In the genomic region with DNA sequence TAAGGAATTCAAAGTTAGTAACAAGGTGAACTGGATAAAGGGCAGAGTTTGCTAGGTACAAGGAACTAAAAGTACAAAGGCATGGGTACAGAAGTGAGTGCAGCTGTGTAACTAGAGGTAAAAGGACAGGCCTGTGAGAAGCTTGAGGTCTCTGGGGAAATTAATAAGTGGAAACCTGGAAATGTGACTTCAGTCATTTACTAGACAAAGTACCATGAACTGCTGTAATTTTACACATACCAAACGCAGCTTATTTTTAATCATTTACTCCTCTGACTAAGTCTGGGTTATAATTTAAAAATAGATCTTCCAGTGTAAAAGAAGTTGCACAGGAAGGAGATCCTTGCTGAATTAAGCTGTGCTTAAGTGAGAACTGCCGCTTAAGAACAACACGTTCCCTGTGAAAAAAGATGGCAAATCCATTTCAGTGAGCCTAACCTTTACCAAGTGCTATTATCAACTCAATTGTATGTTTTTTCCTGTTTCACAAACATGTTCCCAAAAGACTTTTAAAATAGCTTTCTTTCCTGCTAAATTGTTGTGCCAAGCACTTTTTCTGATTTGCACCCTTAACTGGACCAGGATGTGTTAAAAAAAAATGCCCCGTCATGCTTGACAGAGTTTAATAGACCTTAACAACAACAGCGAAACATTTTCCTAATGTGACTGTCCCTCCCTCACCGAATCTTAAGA, we compare ENCODE assay signal across 10 cellular contexts. TPM values are rescaled to one million over a fixed set of nuclear protein-coding genes. Genes with fewer than 3 reads are reported as not detected.
DNase-seq lines count a peak whose midpoint lies in the region; ATAC-seq, FAIRE-seq and TF ChIP-seq lines count a peak whose summit lies in the region.
"Had no signal": no experiment of that assay in that cellular context is flagged by ENCODE, and none has a peak within 500 bp of the region (broad histone marks: within the 10 kb centered on the region; RNA-seq: fewer than 3 reads in every experiment).

No MANE protein-coding gene starts in this region.

- TF ChIP-seq CTCF in fibroblast of mammary gland (conservative IDR thresholded peaks at IDR 0.05; ENCODE audit: control insufficient read depth, insufficient read depth, low read depth, low read length): no peak
- TF ChIP-seq CTCF in pancreas (IDR thresholded peaks at IDR 0.05): no peak
- TF ChIP-seq CTCF in GM10266 (IDR thresholded peaks at IDR 0.05; ENCODE audit: control insufficient read depth, insufficient read depth, low read depth, missing control alignments): no peak

- no peaks in the 10 kb centered on the region for H3K27me3 ChIP-seq in pancreas

- H3K36me3 ChIP-seq in pancreas: no peaks in the 10 kb centered on the region

- ATAC-seq in HG03354 (IDR thresholded peaks at IDR 0.05; ENCODE audit: poor library complexity, severe bottlenecking, unreplicated experiment) (peak; percentile 80), pancreas (peak; percentile 48 to 68 (median 54)), HG02870 (IDR thresholded peaks at IDR 0.05; ENCODE audit: unreplicated experiment) (no peak), HG03280 (IDR thresholded peaks at IDR 0.05; ENCODE audit: unreplicated experiment) (no peak)
- ATAC-seq: T-cell had no signal

- intact Hi-C loops in pancreas (cut with DNase I): no loop called here

- 27 to 39% methylated on average over 6 of the region's 6 CpGs for WGBS in pancreas, 2 donors

- H3K9me3 ChIP-seq in pancreas: no peaks in the 10 kb centered on the region

- no peaks in the 10 kb centered on the region for H3K4me1 ChIP-seq in pancreas

- H3K4me3 ChIP-seq in fibroblast of mammary gland (ENCODE audit: control insufficient read depth, low read depth, low read length) (no peak overlapping the region), pancreas (no peak overlapping the region)

- FAIRE-seq in GM12891 (lab: Jason Lieb, UNC): peak; percentile 26
- FAIRE-seq in pancreas (lab: Jason Lieb, UNC): no peak

- no peak for DNase-seq in GM12891 (ENCODE audit: insufficient read length, low spot score)
- DNase-seq in fibroblast of mammary gland (ENCODE audit: low read depth): peak; percentile 55
- DNase-seq in pancreas: no peak
- no peak for DNase-seq in NCI-H524 (lab: John Stamatoyannopoulos, UW)
- no peak for DNase-seq in GM10266 (ENCODE audit: extremely low spot score)
- DNase-seq: NCI-H510A treated with DMSO at 0.1 percent for 48 hours, T-cell had no signal

- TF ChIP-seq POLR2A in GM12891 (IDR thresholded peaks at IDR 0.05; ENCODE audit: low read depth, low read length): no peak

- peak overlapping the region in 1 of 4 donors; percentile 45 for H3K27ac ChIP-seq in pancreas

TF ChIP-seq in GM12891, 5 proteins besides CTCF, POLR2A, EP300 and RAD21:
- no peak for TF ChIP-seq SPI1 (IDR thresholded peaks at IDR 0.05; ENCODE audit: low read depth, low read length)
- TF ChIP-seq PAX5 (IDR thresholded peaks at IDR 0.05; ENCODE audit: insufficient read depth, low read length, severe bottlenecking): peak; percentile 67

RNA-seq across cellular contexts. Expression of gene CALCRL, which starts 44.3 kb away (rescaled TPM):
- 0.53 TPM for polyA plus RNA-seq in GM12891 (2012; ENCODE audit: low read depth, missing spikeins)
- total RNA-seq in pancreas: 10 to 100 TPM in 1 of 6 donors, 1 to 10 TPM in 5; 2.5 to 12.2 (median 4.6) TPM
- 1 to 10 TPM; 1.8 to 3.3 TPM for polyA plus RNA-seq in pancreas

Comparison
In these comparisons a context has a peak if more than half of its experiments do, and no peak if none do; other contexts are left out.
1. ATAC-seq: peak in HG03354 (single experiment) and pancreas (4 of 4); none in HG02870 (single experiment) and HG03280 (single experiment).